8 cellular contexts compared by ENCODE assay signal in the genomic region with DNA sequence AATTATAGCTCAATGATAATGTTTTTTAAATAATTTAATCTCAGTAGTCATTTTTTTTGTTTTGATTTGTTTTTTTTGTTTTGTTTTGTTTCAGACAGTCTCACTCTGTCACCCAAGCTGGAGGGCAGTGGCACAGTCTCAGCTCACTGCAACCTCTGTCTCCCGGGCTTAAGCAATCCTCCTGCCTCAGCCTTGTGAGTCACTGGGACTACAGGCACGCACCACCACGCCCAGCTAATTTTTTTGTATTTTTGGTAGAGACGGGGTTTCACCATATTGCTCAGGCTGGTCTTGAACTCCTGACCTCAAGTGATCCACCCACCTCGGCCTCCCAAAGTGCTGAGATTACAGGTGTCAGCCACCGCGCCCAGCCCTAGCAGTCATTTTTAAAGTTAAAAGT.
DNase-seq lines count a peak whose midpoint lies in the region; ATAC-seq and TF ChIP-seq lines count a peak whose summit lies in the region.
"Not testable (repeated sequence)": the region's sequence is repeated elsewhere in the genome, so short reads cannot be mapped to it uniquely, and the experiment has no call there.

No MANE protein-coding gene starts in this region.

- H3K9me3 ChIP-seq in HCT116 (ENCODE audit: control insufficient read depth in 1 of 2, insufficient read depth in 1 of 2, low read depth in 1 of 2, low read length in 2 of 2); SJSA1 (replicated peaks); suprapubic skin: not testable (repeated sequence)

- not testable (repeated sequence) for H3K9me3 Mint-ChIP-seq in CD14-positive monocyte

- peaks cover 10 to 21% (median 16%) of the 10 kb centered on the region in 3 donors for H3K27me3 Mint-ChIP-seq in CD14-positive monocyte (ENCODE audit: low read depth in 3 of 3)

- not testable (repeated sequence) for H3K4me3 ChIP-seq in HCT116 (replicated peaks in 1 of 2; ENCODE audit: low read depth in 1 of 2, low read length in 2 of 2); SJSA1; brain microvascular endothelial cell (ENCODE audit: low read depth, low read length); suprapubic skin

- H3K4me2 ChIP-seq in HCT116 (ENCODE audit: low read length), result peak overlapping the region; percentile 3; the same call in 1 of the 2 replicates

- intact Hi-C loops in CD14-positive monocyte (cut with micrococcal nuclease), result loop anchor here in 1 of 2 donors (5.0 kb wide), 1 partner anchor 66 kb away; no protein-coding TSS in a partner anchor
- intact Hi-C loops in HCT116 (cut with micrococcal nuclease), result not testable (repeated sequence)

- not testable (repeated sequence) for H3K36me3 ChIP-seq in HCT116 (ENCODE audit: control insufficient read depth in 1 of 2, insufficient read depth in 2 of 2, low read length in 2 of 2); SJSA1; brain microvascular endothelial cell (replicated peaks); suprapubic skin

- H3K27me3 ChIP-seq in HCT116 (ENCODE audit: insufficient read depth, low read length), result peaks cover 15% of the 10 kb centered on the region; the same call in 1 of the 2 replicates
- H3K27me3 ChIP-seq in SJSA1 (replicated peaks); brain microvascular endothelial cell (replicated peaks): not testable (repeated sequence)
- peaks cover 24% of the 10 kb centered on the region for H3K27me3 ChIP-seq in suprapubic skin

- not testable (repeated sequence) for TF ChIP-seq RAD21 in HCT116 (IDR thresholded peaks at IDR 0.05; ENCODE audit: low read depth)

- H3K79me2 ChIP-seq in HCT116 (ENCODE audit: insufficient read depth, low read length), result not testable (repeated sequence)

- DNase-seq in CD14-positive monocyte (ENCODE audit: low spot score) (peak; percentile 64), MV-4-11 (lab: John Stamatoyannopoulos, UW) (peak; percentile 80), SJSA1 (ENCODE audit: low read depth in 1 of 2, low spot score in 2 of 2) (peak; percentile 73 to 84), brain microvascular endothelial cell (peak; percentile 52), fibroblast of gingiva (ENCODE audit: low read depth) (peak; percentile 64), left lobe of liver (ENCODE audit: low spot score) (peak; percentile 19), suprapubic skin (ENCODE audit: low spot score in 2 of 2) (peak; percentile 38 to 55)
- DNase-seq in HCT116 (ENCODE audit: low read depth, low spot score), result not testable (repeated sequence)

- 57% methylated on average over 7 of the region's 7 CpGs for WGBS in suprapubic skin

- TF ChIP-seq POLR2A in HCT116 (IDR thresholded peaks at IDR 0.05; ENCODE audit: borderline replicate concordance, extremely low read depth, insufficient read depth, insufficient read length); suprapubic skin (IDR thresholded peaks at IDR 0.05): not testable (repeated sequence)

- TF ChIP-seq CTCF in CD14-positive monocyte (IDR thresholded peaks at IDR 0.05); HCT116 (IDR thresholded peaks at IDR 0.05 in 2 of 3, conservative IDR thresholded peaks at IDR 0.05 in 1 of 3; ENCODE audit: borderline replicate concordance in 1 of 3, insufficient read depth in 1 of 3, low read depth in 2 of 3, low read length in 2 of 3); brain microvascular endothelial cell (IDR thresholded peaks at IDR 0.05; ENCODE audit: low read depth, low read length, missing control alignments); suprapubic skin (IDR thresholded peaks at IDR 0.05): not testable (repeated sequence)

- H3K4me1 Mint-ChIP-seq in CD14-positive monocyte, result not testable (repeated sequence)

- RAD21 ChIA-PET in HCT116 (lab: Charles Lee; ENCODE audit: low non-redundant PET in 1 of 2, low total read pairs in 2 of 2, uncharacterized antibody in 2 of 2, unreplicated experiment in 2 of 2), result not testable (repeated sequence)

- H3K36me3 Mint-ChIP-seq in CD14-positive monocyte, result not testable (repeated sequence)

- H3K9me2 ChIP-seq in HCT116 (ENCODE audit: insufficient read depth), result not testable (repeated sequence)

- not testable (repeated sequence) for H3K9ac ChIP-seq in HCT116 (ENCODE audit: low read length)

- peak overlapping the region in 5 of 7 donors; percentile 40 to 88 (median 81) for H3K27ac Mint-ChIP-seq in CD14-positive monocyte

- not testable (repeated sequence) for H2AFZ ChIP-seq in HCT116 (ENCODE audit: low read depth, low read length, poor library complexity, severe bottlenecking)

- H3K4me1 ChIP-seq in HCT116 (ENCODE audit: control insufficient read depth in 1 of 2, insufficient read depth in 2 of 2, low read length in 2 of 2); suprapubic skin: not testable (repeated sequence)
- H3K4me1 ChIP-seq in SJSA1 (replicated peaks), result peaks cover 13% of the 10 kb centered on the region

- BruUV-seq in HCT116 (replicated peaks; lab: Mats Ljungman, UMichigan), result not testable (repeated sequence)

- TF ChIP-seq EP300 in suprapubic skin (IDR thresholded peaks at IDR 0.05), result not testable (repeated sequence)

- in situ Hi-C loops in brain microvascular endothelial cell (cut with HindIII; ENCODE audit: low pct_ligation_motif_present, low sequenced_read_pairs), result not testable (repeated sequence)

- not testable (repeated sequence) for H3K4me3 Mint-ChIP-seq in CD14-positive monocyte

- not testable (repeated sequence) for H3K27ac ChIP-seq in HCT116 (ENCODE audit: low read depth, low read length); brain microvascular endothelial cell; suprapubic skin
- H3K27ac ChIP-seq in SJSA1, result peak overlapping the region; percentile 42

- POLR2A ChIA-PET in HCT116 (lab: Charles Lee), result not testable (repeated sequence)

- not testable (repeated sequence) for ATAC-seq in HCT116, left lobe of liver

- CTCF ChIA-PET in HCT116 (lab: Charles Lee), result not testable (repeated sequence)

- not testable (repeated sequence) for H4K20me1 ChIP-seq in HCT116 (ENCODE audit: insufficient read depth)
